9 cellular contexts compared by ENCODE assay signal in genomic region chr12:26471560-26471959, GRCh38.
DNase-seq lines count a peak whose midpoint lies in the region; ATAC-seq and TF ChIP-seq lines count a peak whose summit lies in the region.
"Had no signal": no experiment of that assay in that cellular context is flagged by ENCODE, and none has a peak within 500 bp of the region (broad histone marks: within the 10 kb centered on the region; RNA-seq: fewer than 3 reads in every experiment).

No MANE protein-coding gene starts in this region.

- no peaks in the 10 kb centered on the region for H3K27me3 Mint-ChIP-seq in activated CD4-positive, alpha-beta memory T cell treated with anti-CD3 and anti-CD28 coated beads, Interleukin-2, amount 10 ng/mL, durations not matched to agents 7 days and 5 days
- no peaks in the 10 kb centered on the region for H3K27me3 Mint-ChIP-seq in Calu3 (ENCODE audit: unreplicated experiment)

- CTCF ChIA-PET in activated CD4-positive, alpha-beta memory T cell treated with anti-CD3 and anti-CD28 coated beads, Interleukin-2, amount 10 ng/mL, durations not matched to agents 7 days and 5 days (lab: Charles Lee), result no interaction called here
- CTCF ChIA-PET in Calu3 (lab: Charles Lee), result no interaction called here

- in situ Hi-C loops in Caki2 (cut with HindIII; ENCODE audit: low pct_unique_long_range_greater_than_20kb, low sequenced_read_pairs), result no loop called here

- POLR2A ChIA-PET in activated CD4-positive, alpha-beta memory T cell treated with anti-CD3 and anti-CD28 coated beads, Interleukin-2, amount 10 ng/mL, durations not matched to agents 7 days and 5 days (lab: Charles Lee), result no interaction called here

- H3K4me3 Mint-ChIP-seq in activated CD4-positive, alpha-beta memory T cell treated with anti-CD3 and anti-CD28 coated beads, Interleukin-2, amount 10 ng/mL, durations not matched to agents 7 days and 5 days, result no peak overlapping the region
- no peak overlapping the region for H3K4me3 Mint-ChIP-seq in Calu3 (ENCODE audit: low read depth, unreplicated experiment)

- peaks cover 26% of the 10 kb centered on the region for H3K4me1 Mint-ChIP-seq in activated CD4-positive, alpha-beta memory T cell treated with anti-CD3 and anti-CD28 coated beads, Interleukin-2, amount 10 ng/mL, durations not matched to agents 7 days and 5 days
- H3K4me1 Mint-ChIP-seq in Calu3 (ENCODE audit: low read depth, unreplicated experiment), result no peaks in the 10 kb centered on the region

- no peak for TF ChIP-seq CTCF in Calu3 (IDR thresholded peaks at IDR 0.05; ENCODE audit: unreplicated experiment)

- no TSS peak for BruUV-seq in Calu3 (replicated peaks; lab: Mats Ljungman, UMichigan)

- intact Hi-C loops in Calu3 (cut with micrococcal nuclease; ENCODE audit: unreplicated experiment), result no loop called here

- DNase-seq in Caki2 (ENCODE audit: low read depth) (peak; percentile 19), putamen (ENCODE audit: low spot score) (peak; percentile 50), NCI-H1694 treated with DMSO at 0.1 percent for 48 hours (lab: John Stamatoyannopoulos, UW) (no peak), NCI-H1048 (lab: John Stamatoyannopoulos, UW) (no peak), Calu3 (no peak)
- DNase-seq in activated CD4-positive, alpha-beta memory T cell treated with anti-CD3 and anti-CD28 coated beads, Interleukin-2, amount 10 ng/mL, durations not matched to agents 7 days and 5 days, result no peak

- peak; percentile 51 for ATAC-seq in GM19397 (IDR thresholded peaks at IDR 0.05; ENCODE audit: unreplicated experiment)
- ATAC-seq in HG03342 (IDR thresholded peaks at IDR 0.05; ENCODE audit: unreplicated experiment), result peak; percentile 68
- ATAC-seq: HCT116 had no signal

- peak overlapping the region; percentile 16 for H3K27ac Mint-ChIP-seq in activated CD4-positive, alpha-beta memory T cell treated with anti-CD3 and anti-CD28 coated beads, Interleukin-2, amount 10 ng/mL, durations not matched to agents 7 days and 5 days
- no peak overlapping the region for H3K27ac Mint-ChIP-seq in Calu3 (ENCODE audit: unreplicated experiment)

- peaks cover 22% of the 10 kb centered on the region for H3K36me3 Mint-ChIP-seq in activated CD4-positive, alpha-beta memory T cell treated with anti-CD3 and anti-CD28 coated beads, Interleukin-2, amount 10 ng/mL, durations not matched to agents 7 days and 5 days (ENCODE audit: low read depth)
- H3K36me3 Mint-ChIP-seq in Calu3 (ENCODE audit: insufficient read depth, unreplicated experiment), result no peaks in the 10 kb centered on the region

- H3K9me3 Mint-ChIP-seq in activated CD4-positive, alpha-beta memory T cell treated with anti-CD3 and anti-CD28 coated beads, Interleukin-2, amount 10 ng/mL, durations not matched to agents 7 days and 5 days, result no peaks in the 10 kb centered on the region
- H3K9me3 Mint-ChIP-seq in Calu3 (ENCODE audit: low read depth, unreplicated experiment), result no peaks in the 10 kb centered on the region

Comparison
In these comparisons a context has a peak if more than half of its experiments do, and no peak if none do; other contexts are left out.
1. DNase-seq: peak in Caki2 (single experiment) and putamen (single experiment); none in activated CD4-positive, alpha-beta memory T cell treated with anti-CD3 and anti-CD28 coated beads, Interleukin-2, amount 10 ng/mL, durations not matched to agents 7 days and 5 days (single experiment), NCI-H1694 treated with DMSO at 0.1 percent for 48 hours (single experiment), NCI-H1048 (single experiment) and Calu3 (single experiment).